ENCODE assay signal across 10 cellular contexts in the genomic region with DNA sequence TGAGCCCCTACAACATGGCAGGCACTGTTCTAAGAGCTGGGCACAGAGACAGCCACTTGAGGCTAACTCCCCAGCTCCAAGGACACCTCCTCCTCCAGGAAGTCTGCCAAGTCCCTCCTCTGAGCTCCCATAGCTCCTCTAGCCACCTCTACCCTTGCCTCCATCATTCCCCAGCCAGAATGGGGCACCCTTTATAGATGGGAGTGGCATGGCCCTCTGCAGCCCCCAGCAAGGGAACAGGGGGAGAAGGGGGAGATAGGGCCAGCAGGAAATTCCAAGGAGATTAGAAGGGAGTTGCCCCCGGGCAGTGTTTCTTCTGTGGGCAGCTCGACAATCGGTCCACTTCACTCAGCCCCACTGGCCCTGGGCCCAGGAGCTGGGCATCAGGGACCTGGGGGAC. TPM values are rescaled to one million over a fixed set of nuclear protein-coding genes. Genes with fewer than 3 reads are reported as not detected.
DNase-seq lines count a peak whose midpoint lies in the region; ATAC-seq and TF ChIP-seq lines count a peak whose summit lies in the region.
"Had no signal": no experiment of that assay in that cellular context is flagged by ENCODE, and none has a peak within 500 bp of the region (broad histone marks: within the 10 kb centered on the region; RNA-seq: fewer than 3 reads in every experiment).

No MANE protein-coding gene starts in this region.

- TF ChIP-seq CTCF in 22Rv1 (IDR thresholded peaks at IDR 0.05) (no peak), Loucy (conservative IDR thresholded peaks at IDR 0.05; ENCODE audit: low read length) (no peak), neural crest cell (conservative IDR thresholded peaks at IDR 0.05) (no peak)

- H3K27ac Mint-ChIP-seq in neural crest cell (ENCODE audit: unreplicated experiment) = peak overlapping the region; percentile 76

- no peaks in the 10 kb centered on the region for H3K27me3 Mint-ChIP-seq in neural crest cell (ENCODE audit: low read depth)

- H3K4me2 ChIP-seq in Loucy (ENCODE audit: low read depth, low read length, poor library complexity, severe bottlenecking) = peak overlapping the region; percentile 29

- peak overlapping the region; percentile 35; the same call in 1 of the 2 replicates for H3K27ac ChIP-seq in 22Rv1
- peak overlapping the region; percentile 16 for H3K27ac ChIP-seq in duodenal mucosa (ENCODE audit: low read depth, low read length)
- H3K27ac ChIP-seq: neutrophil had no signal

- H3K36me3 ChIP-seq in Loucy (ENCODE audit: insufficient read depth, low read length) = no peaks in the 10 kb centered on the region
- H3K36me3 ChIP-seq in duodenal mucosa (ENCODE audit: control insufficient read depth in 1 of 2, insufficient read depth in 2 of 2, low read length in 2 of 2) = no peaks in the 10 kb centered on the region
- H3K36me3 ChIP-seq: neutrophil had no signal

- H3K9me3 Mint-ChIP-seq in neural crest cell = peaks cover 4% of the 10 kb centered on the region

- no peaks in the 10 kb centered on the region for H3K9me3 ChIP-seq in Loucy (ENCODE audit: insufficient read depth, low read depth, low read length)
- no peaks in the 10 kb centered on the region for H3K9me3 ChIP-seq in duodenal mucosa (ENCODE audit: control insufficient read depth in 1 of 2, low read length in 2 of 2)
- H3K9me3 ChIP-seq: neutrophil had no signal

- no peaks in the 10 kb centered on the region for H3K9me2 ChIP-seq in Loucy (replicated peaks; ENCODE audit: low read depth, low read length)

- peaks cover 16% of the 10 kb centered on the region; the same call in 1 of the 2 replicates for H3K79me2 ChIP-seq in Loucy (ENCODE audit: insufficient read depth, low read length)

- H2AFZ ChIP-seq in Loucy (ENCODE audit: low read length) = no peak overlapping the region

- H3K4me3 Mint-ChIP-seq in neural crest cell = peak overlapping the region; percentile 11

- H3K4me1 ChIP-seq in Loucy (ENCODE audit: insufficient read depth, low read length, poor library complexity, severe bottlenecking) (peaks cover 31% of the 10 kb centered on the region), duodenal mucosa (ENCODE audit: control insufficient read depth in 1 of 2, insufficient read depth in 2 of 2, low read length in 2 of 2) (peaks cover 28 to 56% of the 10 kb centered on the region in 2 donors)

- peaks cover 7% of the 10 kb centered on the region for H3K36me3 Mint-ChIP-seq in neural crest cell (ENCODE audit: low read depth)

- no peak overlapping the region for H3K4me3 ChIP-seq in Loucy (ENCODE audit: low read length, poor library complexity, severe bottlenecking)
- H3K4me3 ChIP-seq in duodenal mucosa (ENCODE audit: low read depth in 1 of 2, low read length in 2 of 2) = no peak overlapping the region

- DNase-seq in neural crest cell (ENCODE audit: low read depth, low spot score) = no peak
- DNase-seq in NCI-H69 (lab: John Stamatoyannopoulos, UW) = no peak
- DNase-seq in T-helper 9 cell = no peak
- DNase-seq in NCI-H2171 (lab: John Stamatoyannopoulos, UW) = no peak
- DNase-seq: NCI-H187 treated with DMSO at 0.1 percent for 48 hours had no signal

- H3K9ac ChIP-seq in Loucy (ENCODE audit: low read depth, low read length, poor library complexity, severe bottlenecking) = no peak overlapping the region
- no peak overlapping the region for H3K9ac ChIP-seq in duodenal mucosa (ENCODE audit: low read depth in 1 of 2, low read length in 2 of 2)

- 0 out of 2 replicates have a peak, but pooled peaks cover 6% of the 10 kb centered on the region for H3F3A ChIP-seq in Loucy (ENCODE audit: low read depth)

- peaks cover 20% of the 10 kb centered on the region for H4K20me1 ChIP-seq in Loucy (ENCODE audit: insufficient read depth, low read length, poor library complexity, severe bottlenecking)

- H3K4me1 Mint-ChIP-seq in neural crest cell = peaks cover 52% of the 10 kb centered on the region

- no peak for ATAC-seq in GM21723 (IDR thresholded peaks at IDR 0.05; ENCODE audit: unreplicated experiment)

- H3K27me3 ChIP-seq in Loucy (ENCODE audit: insufficient read depth, low read length, poor library complexity, severe bottlenecking) (no peaks in the 10 kb centered on the region), duodenal mucosa (ENCODE audit: control insufficient read depth in 1 of 2, insufficient read depth in 2 of 2, low read length in 2 of 2) (no peaks in the 10 kb centered on the region)

RNA-seq across cellular contexts. Expression of a gene that starts 19.7 kb away (rescaled TPM):
- total RNA-seq in neural crest cell = not detected in 2 replicates
